2 cellular contexts compared by ENCODE assay signal in genomic region chr4:47213106-47213505, GRCh38.
TF ChIP-seq lines count a peak whose summit lies in the region.

No MANE protein-coding gene starts in this region.

TF ChIP-seq in SK-N-SH, 30 proteins besides CTCF, POLR2A, EP300 and RAD21 (continued from another document):
- TF ChIP-seq REST (IDR thresholded peaks at IDR 0.05; ENCODE audit: low read depth, low read length) (no peak), SIN3A (IDR thresholded peaks at IDR 0.05; ENCODE audit: borderline replicate concordance, low read depth, low read length) (no peak)

TF ChIP-seq in neural cell, 6 proteins besides CTCF, POLR2A, EP300 and RAD21:
- TF ChIP-seq REST (IDR thresholded peaks at IDR 0.05; ENCODE audit: borderline replicate concordance), result no peak
- no peak for TF ChIP-seq SMC3 (conservative IDR thresholded peaks at IDR 0.05; ENCODE audit: poor library complexity)
- no peak for TF ChIP-seq EZH2 (IDR thresholded peaks at IDR 0.05; ENCODE audit: borderline replicate concordance, insufficient read depth, low read length, poor library complexity, severe bottlenecking)
- TF ChIP-seq POLR2AphosphoS5 (IDR thresholded peaks at IDR 0.05), result no peak
- no peak for TF ChIP-seq TAF1 (IDR thresholded peaks at IDR 0.05; ENCODE audit: low read depth)
- TF ChIP-seq MXI1 (conservative IDR thresholded peaks at IDR 0.05; ENCODE audit: poor library complexity, severe bottlenecking), result no peak
